ENCODE assay signal across 17 cellular contexts in genomic region chr12:19654630-19655384, GRCh38.
DNase-seq lines count a peak whose midpoint lies in the region; ATAC-seq and TF ChIP-seq lines count a peak whose summit lies in the region.
"Had no signal": no experiment of that assay in that cellular context is flagged by ENCODE, and none has a peak within 500 bp of the region (broad histone marks: within the 10 kb centered on the region; RNA-seq: fewer than 3 reads in every experiment).

No MANE protein-coding gene starts in this region.

- H3K27ac Mint-ChIP-seq in naive thymus-derived CD8-positive, alpha-beta T cell, result peak overlapping the region in 2 of 10 donors; percentile 67 to 77
- H3K27ac Mint-ChIP-seq in stimulated activated memory B cell treated with anti-CD40 and anti-IgM and Interleukin-4, amounts not matched to agents 10 μg/mL and 1 μg/mL and 100 μg/mL, for 72 hours, result no peak overlapping the region

- TF ChIP-seq POLR2A in stomach (IDR thresholded peaks at IDR 0.05) (no peak), Peyer's patch (IDR thresholded peaks at IDR 0.05) (no peak)

- no peak overlapping the region for H3K4me3 ChIP-seq in ascending aorta
- H3K4me3 ChIP-seq in foreskin fibroblast (ENCODE audit: low read depth in 1 of 2, low read length in 2 of 2), result no peak overlapping the region
- H3K4me3 ChIP-seq in stomach, result no peak overlapping the region
- no peak overlapping the region for H3K4me3 ChIP-seq in Peyer's patch
- H3K4me3 ChIP-seq: psoas muscle had no signal

- no peaks in the 10 kb centered on the region for H3K36me3 ChIP-seq in ascending aorta
- no peaks in the 10 kb centered on the region for H3K36me3 ChIP-seq in stomach
- H3K36me3 ChIP-seq in Peyer's patch, result no peaks in the 10 kb centered on the region

- peaks cover 0 to 7% (median 3%) of the 10 kb centered on the region in 3 donors for H3K36me3 Mint-ChIP-seq in naive thymus-derived CD8-positive, alpha-beta T cell
- H3K36me3 Mint-ChIP-seq in stimulated activated memory B cell treated with anti-CD40 and anti-IgM and Interleukin-4, amounts not matched to agents 10 μg/mL and 1 μg/mL and 100 μg/mL, for 72 hours, result peaks cover 5% of the 10 kb centered on the region

- no peaks in the 10 kb centered on the region for H3K9me3 Mint-ChIP-seq in naive thymus-derived CD8-positive, alpha-beta T cell
- no peaks in the 10 kb centered on the region for H3K9me3 Mint-ChIP-seq in stimulated activated memory B cell treated with anti-CD40 and anti-IgM and Interleukin-4, amounts not matched to agents 10 μg/mL and 1 μg/mL and 100 μg/mL, for 72 hours

- peaks cover 2 to 10% (median 5%) of the 10 kb centered on the region in 4 donors for H3K4me1 Mint-ChIP-seq in naive thymus-derived CD8-positive, alpha-beta T cell
- no peaks in the 10 kb centered on the region for H3K4me1 Mint-ChIP-seq in stimulated activated memory B cell treated with anti-CD40 and anti-IgM and Interleukin-4, amounts not matched to agents 10 μg/mL and 1 μg/mL and 100 μg/mL, for 72 hours

- TF ChIP-seq CTCF in ascending aorta (IDR thresholded peaks at IDR 0.05), result peak in 2 of 3 experiments; percentile 44 to 53
- TF ChIP-seq CTCF in foreskin fibroblast (IDR thresholded peaks at IDR 0.05; ENCODE audit: low read depth, low read length), result no peak
- no peak for TF ChIP-seq CTCF in stomach (IDR thresholded peaks at IDR 0.05)
- no peak for TF ChIP-seq CTCF in Peyer's patch (IDR thresholded peaks at IDR 0.05)

- no peak overlapping the region for H3K4me3 Mint-ChIP-seq in naive thymus-derived CD8-positive, alpha-beta T cell
- no peak overlapping the region for H3K4me3 Mint-ChIP-seq in stimulated activated memory B cell treated with anti-CD40 and anti-IgM and Interleukin-4, amounts not matched to agents 10 μg/mL and 1 μg/mL and 100 μg/mL, for 72 hours

- peak; percentile 33 for DNase-seq in H4 (ENCODE audit: low spot score)
- no peak for DNase-seq in ascending aorta (ENCODE audit: low spot score in 2 of 2)
- DNase-seq in foreskin fibroblast, result peak; percentile 7 to 21
- DNase-seq in stomach, result no peak
- no peak for DNase-seq in Peyer's patch
- no peak for DNase-seq in naive thymus-derived CD8-positive, alpha-beta T cell
- DNase-seq: activated CD4-positive, CD25-positive, alpha-beta regulatory T cell; activated CD8-positive, alpha-beta memory T cell treated with anti-CD3 and anti-CD28 coated beads, Interleukin-2, amount 50 U/mL, for 4 hours; activated naive CD4-positive, alpha-beta T cell treated with anti-CD3 and anti-CD28 coated beads, Interleukin-2, amount 50 U/mL, for 16 hours; COR-L47; foreskin keratinocyte; islet precursor cell; NCI-H1105; psoas muscle; stimulated activated naive CD8-positive, alpha-beta T cell treated with anti-CD3 and anti-CD28 coated beads, Interleukin-15, Interleukin-2, amounts not matched to agents 100 U/mL and 50 U/mL, for 24 hours; SW 1271 had no signal

- no peak for TF ChIP-seq EP300 in stomach (IDR thresholded peaks at IDR 0.05)

- H3K27me3 Mint-ChIP-seq in naive thymus-derived CD8-positive, alpha-beta T cell, result no peaks in the 10 kb centered on the region
- H3K27me3 Mint-ChIP-seq in stimulated activated memory B cell treated with anti-CD40 and anti-IgM and Interleukin-4, amounts not matched to agents 10 μg/mL and 1 μg/mL and 100 μg/mL, for 72 hours, result no peaks in the 10 kb centered on the region

- 52 to 72% (median 63%) methylated on average over 5 of the region's 5 CpGs for WGBS in stomach, 5 donors

- H3K9me3 ChIP-seq in ascending aorta (no peaks in the 10 kb centered on the region), stomach (no peaks in the 10 kb centered on the region), Peyer's patch (no peaks in the 10 kb centered on the region)
- H3K9me3 ChIP-seq: psoas muscle had no signal

- H3K27ac ChIP-seq in ascending aorta, result peak overlapping the region; percentile 95 to 97
- peak overlapping the region in 4 of 5 donors; percentile 42 to 75 (median 52) for H3K27ac ChIP-seq in stomach
- no peak overlapping the region for H3K27ac ChIP-seq in Peyer's patch
- H3K27ac ChIP-seq: foreskin keratinocyte, psoas muscle had no signal

- H3K4me1 ChIP-seq in ascending aorta (peaks cover 12 to 24% of the 10 kb centered on the region in 2 donors), stomach (peaks cover 0 to 9% (median 0%) of the 10 kb centered on the region in 4 donors), Peyer's patch (no peaks in the 10 kb centered on the region)
- H3K4me1 ChIP-seq: foreskin keratinocyte, psoas muscle had no signal

- POLR2A ChIA-PET in naive thymus-derived CD8-positive, alpha-beta T cell (lab: Charles Lee), result no interaction called here

- ATAC-seq in naive thymus-derived CD8-positive, alpha-beta T cell, result no peak
- ATAC-seq in stimulated activated memory B cell treated with anti-CD40 and anti-IgM and Interleukin-4, amounts not matched to agents 10 μg/mL and 1 μg/mL and 100 μg/mL, for 72 hours, result no peak
- ATAC-seq: foreskin keratinocyte; psoas muscle; stimulated activated naive CD8-positive, alpha-beta T cell treated with anti-CD3 and anti-CD28 coated beads, Interleukin-15, Interleukin-2, amounts not matched to agents 100 U/mL and 50 U/mL, for 24 hours had no signal

- H3K27me3 ChIP-seq in ascending aorta (no peaks in the 10 kb centered on the region), stomach (no peaks in the 10 kb centered on the region), Peyer's patch (no peaks in the 10 kb centered on the region)
- H3K27me3 ChIP-seq: foreskin keratinocyte had no signal

- intact Hi-C loops in ascending aorta (cut with DNase I) (loop anchor here (2.0 to 10.0 kb wide), 5 partner anchors 56 to 950 kb away; no protein-coding TSS in a partner anchor), stomach (cut with DNase I; ENCODE audit: low total_unique reads) (no loop called here)

Comparison
In these comparisons a context has a peak if more than half of its experiments do, and no peak if none do; other contexts are left out.
1. DNase-seq: peak in H4 (single experiment) and foreskin fibroblast (2 of 2); none in ascending aorta (0 of 2), stomach (single experiment), Peyer's patch (0 of 3) and naive thymus-derived CD8-positive, alpha-beta T cell (0 of 10).
2. H3K27ac ChIP-seq: peak in ascending aorta (2 of 2) and stomach (4 of 5); none in Peyer's patch (0 of 4).
3. CTCF ChIP-seq: peak in ascending aorta (2 of 3); none in foreskin fibroblast (single experiment), stomach (0 of 7) and Peyer's patch (0 of 6).